In the genomic region with DNA sequence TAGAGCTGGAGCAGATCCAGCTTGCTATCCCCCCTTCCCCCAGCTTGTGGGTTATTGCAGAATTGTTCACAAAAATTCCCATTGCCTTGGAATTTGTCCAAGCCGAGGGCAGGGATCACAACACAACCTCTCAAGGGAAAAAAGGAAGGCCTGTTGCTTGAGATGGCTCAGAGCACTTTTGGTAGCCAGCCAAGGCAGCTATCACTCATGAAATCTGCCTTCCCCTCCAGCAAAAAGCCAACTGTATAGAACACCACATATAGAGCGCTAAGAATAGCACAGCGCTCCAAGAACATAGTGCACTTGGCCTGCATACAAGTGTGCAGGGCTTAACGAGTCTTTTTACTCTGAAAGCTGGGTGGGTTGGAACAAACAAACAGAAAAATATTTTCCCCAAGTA, we compare ENCODE assay signal across 10 cellular contexts.
DNase-seq lines count a peak whose midpoint lies in the region; ATAC-seq and TF ChIP-seq lines count a peak whose summit lies in the region.
"Had no signal": no experiment of that assay in that cellular context is flagged by ENCODE, and none has a peak within 500 bp of the region (broad histone marks: within the 10 kb centered on the region; RNA-seq: fewer than 3 reads in every experiment).

No MANE protein-coding gene starts in this region.

- no peak for ATAC-seq in GM18498 (IDR thresholded peaks at IDR 0.05; ENCODE audit: unreplicated experiment)

- H3K9ac ChIP-seq in parathyroid adenoma: no peak overlapping the region
- H3K9ac ChIP-seq: neural progenitor cell had no signal

- H2AFZ ChIP-seq in parathyroid adenoma: no peak overlapping the region
- H2AFZ ChIP-seq: neural progenitor cell had no signal

- H3K79me2 ChIP-seq in parathyroid adenoma: no peaks in the 10 kb centered on the region

- H3K9me3 ChIP-seq in parathyroid adenoma (ENCODE audit: control insufficient read depth, low read length): no peaks in the 10 kb centered on the region

- H3K27ac ChIP-seq in parathyroid adenoma: no peak overlapping the region
- H3K27ac ChIP-seq: neural progenitor cell had no signal

- H3K4me2 ChIP-seq in parathyroid adenoma (ENCODE audit: low read length): peak overlapping the region; percentile 53
- H3K4me2 ChIP-seq: neural progenitor cell had no signal

- H3K4me3 ChIP-seq in choroid plexus epithelial cell (ENCODE audit: low read depth, low read length): no peak overlapping the region
- H3K4me3 ChIP-seq in parathyroid adenoma (ENCODE audit: low read depth, low read length): no peak overlapping the region
- H3K4me3 ChIP-seq: neural progenitor cell had no signal

- no peaks in the 10 kb centered on the region for H3K27me3 ChIP-seq in parathyroid adenoma (ENCODE audit: control insufficient read depth, insufficient read depth, low read length)

- H3K4me1 ChIP-seq in parathyroid adenoma: peaks cover 3% of the 10 kb centered on the region

- DNase-seq in DMS79 treated with DMSO at 0.1 percent for 48 hours (lab: John Stamatoyannopoulos, UW) (peak; percentile 69), NCI-H1694 treated with DMSO at 0.1 percent for 48 hours (lab: John Stamatoyannopoulos, UW) (peak; percentile 58), choroid plexus epithelial cell (ENCODE audit: low read depth) (peak; percentile 89), activated T-cell treated with anti-CD3 and anti-CD28 coated beads for 4 hours (no peak), NCI-H2107 treated with DMSO at 0.1 percent for 48 hours (lab: John Stamatoyannopoulos, UW; ENCODE audit: unreplicated experiment) (no peak), NCI-H774 (lab: John Stamatoyannopoulos, UW) (no peak)
- DNase-seq: SW 1271 had no signal

- no peak for TF ChIP-seq CTCF in choroid plexus epithelial cell (conservative IDR thresholded peaks at IDR 0.05; ENCODE audit: low read depth, low read length)
- TF ChIP-seq CTCF in parathyroid adenoma (IDR thresholded peaks at IDR 0.05): no peak

- H3K36me3 ChIP-seq in parathyroid adenoma (ENCODE audit: control insufficient read depth, insufficient read depth, low read length): no peaks in the 10 kb centered on the region
- H3K36me3 ChIP-seq: neural progenitor cell had no signal

Comparison
In these comparisons a context has a peak if more than half of its experiments do, and no peak if none do; other contexts are left out.
1. DNase-seq: peak in DMS79 treated with DMSO at 0.1 percent for 48 hours (single experiment), NCI-H1694 treated with DMSO at 0.1 percent for 48 hours (single experiment) and choroid plexus epithelial cell (single experiment); none in activated T-cell treated with anti-CD3 and anti-CD28 coated beads for 4 hours (single experiment), NCI-H2107 treated with DMSO at 0.1 percent for 48 hours (single experiment) and NCI-H774 (single experiment).